In the genomic region with DNA sequence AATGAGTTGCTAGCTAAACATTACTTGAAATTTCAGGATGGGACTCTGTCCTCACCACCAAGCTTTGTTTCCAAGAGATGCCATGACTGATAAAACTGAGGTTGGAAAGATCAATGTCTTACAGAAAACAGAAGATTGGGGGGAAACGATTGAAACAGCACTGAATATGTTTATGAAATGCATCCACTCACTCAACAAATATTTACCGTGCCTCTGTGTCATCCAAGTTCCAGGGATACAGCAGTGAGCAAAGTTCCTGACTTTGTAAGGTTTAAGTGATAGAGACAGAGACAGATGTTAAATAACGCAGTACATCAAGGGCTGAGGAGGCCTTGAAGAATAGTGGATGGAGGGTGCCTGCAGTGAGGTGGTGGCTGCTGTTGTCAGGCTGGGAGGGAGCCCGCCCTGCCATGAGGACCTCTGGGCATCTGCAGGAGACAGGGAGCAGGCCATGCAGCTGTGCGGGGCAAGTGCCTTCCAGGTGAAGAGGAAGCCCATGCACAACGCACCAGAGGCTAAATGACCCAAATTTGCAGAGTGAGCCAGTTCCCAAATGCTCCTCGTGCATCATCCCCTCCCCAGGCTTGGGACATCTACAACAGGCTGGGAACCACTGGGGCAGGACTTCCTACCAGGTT, we compare ENCODE assay signal across 12 cellular contexts.
"Had no signal": no experiment of that assay in that cellular context is flagged by ENCODE, and none has a peak within 500 bp of the region (broad histone marks: within the 10 kb centered on the region; RNA-seq: fewer than 3 reads in every experiment).

No MANE protein-coding gene starts in this region.

- H3K9me3 ChIP-seq: pancreas had no signal

- H3K27ac ChIP-seq: epithelial cell of prostate had no signal

- DNase-seq: activated CD4-positive, alpha-beta T cell treated with anti-CD3 and anti-CD28 coated beads, Interleukin-2, amount 50 U/mL, for 1 hour; activated CD8-positive, alpha-beta memory T cell treated with anti-CD3 and anti-CD28 coated beads for 24 hours; aorta; dermis blood vessel endothelial cell; effector memory CD8-positive, alpha-beta T cell; head of caudate nucleus; pancreas; stimulated activated CD4-positive, alpha-beta T cell treated with anti-CD3 and anti-CD28 coated beads, Interleukin-2, amount 100 ng/mL, for 48 hours; T1000 had no signal

- H3K9me3 Mint-ChIP-seq: effector memory CD8-positive, alpha-beta T cell had no signal

- H3K4me3 Mint-ChIP-seq: effector memory CD8-positive, alpha-beta T cell; stimulated activated memory B cell treated with anti-CD40 and anti-IgM and Interleukin-4, amounts not matched to agents 10 μg/mL and 1 μg/mL and 100 μg/mL, for 72 hours had no signal

- H3K27me3 ChIP-seq: pancreas had no signal

- ATAC-seq: activated CD4-positive, CD25-positive, alpha-beta regulatory T cell treated with anti-CD3 and anti-CD28 coated beads, Interleukin-2, amount 50 U/mL, for 24 hours; effector memory CD8-positive, alpha-beta T cell; pancreas; stimulated activated memory B cell treated with anti-CD40 and anti-IgM and Interleukin-4, amounts not matched to agents 10 μg/mL and 1 μg/mL and 100 μg/mL, for 72 hours had no signal

- H3K27ac Mint-ChIP-seq: effector memory CD8-positive, alpha-beta T cell; stimulated activated memory B cell treated with anti-CD40 and anti-IgM and Interleukin-4, amounts not matched to agents 10 μg/mL and 1 μg/mL and 100 μg/mL, for 72 hours had no signal

- H3K36me3 ChIP-seq: pancreas had no signal

- H3K4me3 ChIP-seq: pancreas had no signal

- H3K27me3 Mint-ChIP-seq: effector memory CD8-positive, alpha-beta T cell; stimulated activated memory B cell treated with anti-CD40 and anti-IgM and Interleukin-4, amounts not matched to agents 10 μg/mL and 1 μg/mL and 100 μg/mL, for 72 hours had no signal
